In the genomic region with DNA sequence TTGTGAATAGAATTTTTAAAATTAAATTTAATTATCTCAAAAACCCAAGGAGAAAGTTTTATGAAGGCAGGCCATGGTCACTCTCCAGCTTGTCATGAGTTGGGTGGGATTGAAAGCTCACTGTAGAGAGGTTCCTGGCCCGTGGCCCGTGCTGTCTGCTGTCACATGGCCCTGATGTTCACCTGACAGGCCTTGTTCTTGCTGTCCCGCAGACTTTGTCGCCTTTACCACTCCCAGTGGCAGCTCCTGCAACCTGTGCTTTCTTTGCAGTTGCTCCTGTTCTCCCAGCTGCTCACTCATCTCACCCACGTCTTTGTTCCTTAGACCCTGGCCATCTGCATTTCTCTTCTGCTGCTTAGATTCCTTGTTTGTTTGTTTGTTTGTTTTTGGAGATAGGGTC, we compare ENCODE assay signal across 30 cellular contexts.
"Had no signal": no experiment of that assay in that cellular context is flagged by ENCODE, and none has a peak within 500 bp of the region (broad histone marks: within the 10 kb centered on the region; RNA-seq: fewer than 3 reads in every experiment).

No MANE protein-coding gene starts in this region.

- DNase-seq: activated CD4-positive, alpha-beta T cell treated with anti-CD3 and anti-CD28 coated beads, Interleukin-2, amount 10 ng/mL, durations not matched to agents 24 days and 14 days; activated CD4-positive, alpha-beta T cell treated with anti-CD3 and anti-CD28 coated beads, Interleukin-2, amount 50 U/mL, for 4 hours; activated CD8-positive, alpha-beta memory T cell treated with anti-CD3 and anti-CD28 coated beads, Interleukin-2, amount 50 U/mL, for 4 hours; activated gamma-delta T cell treated with Interleukin-2 at 50 U/mL for 16 hours; activated naive CD4-positive, alpha-beta T cell treated with anti-CD3 and anti-CD28 coated beads, Interleukin-2, amount 10 ng/mL, durations not matched to agents 7 days and 5 days; activated naive CD8-positive, alpha-beta T cell treated with anti-CD3 and anti-CD28 coated beads for 36 hours; activated T-cell treated with anti-CD3 and anti-CD28 coated beads for 4 hours; activated T-cell treated with anti-CD3 and anti-CD28 coated beads, Interleukin-2, amount 50 U/mL, for 4 hours; amniotic stem cell; aorta; brain microvascular endothelial cell; MM.1S; NCI-H1092; NCI-H1436 treated with DMSO at 0.1 percent for 48 hours; NCI-H1694 treated with DMSO at 0.1 percent for 48 hours; NCI-H2029 treated with DMSO at 0.1 percent for 48 hours; NCI-H2107; NCI-H2171; NCI-H510A; NCI-H526; NCI-H748 treated with DMSO at 0.1 percent for 48 hours; PC-3; Peyer's patch; RPMI8226; SJCRH30 had no signal

- H3K4me1 Mint-ChIP-seq: activated naive CD4-positive, alpha-beta T cell treated with anti-CD3 and anti-CD28 coated beads, Interleukin-2, amount 10 ng/mL, durations not matched to agents 7 days and 5 days had no signal

- H3K27me3 ChIP-seq: brain microvascular endothelial cell, Peyer's patch, SJCRH30 had no signal

- FAIRE-seq: TTC549 had no signal

- H3K9me3 Mint-ChIP-seq: activated CD4-positive, alpha-beta T cell treated with anti-CD3 and anti-CD28 coated beads, Interleukin-2, amount 10 ng/mL, durations not matched to agents 24 days and 14 days; activated naive CD4-positive, alpha-beta T cell treated with anti-CD3 and anti-CD28 coated beads, Interleukin-2, amount 10 ng/mL, durations not matched to agents 7 days and 5 days; activated naive CD8-positive, alpha-beta T cell treated with anti-CD3 and anti-CD28 coated beads for 36 hours; activated T-cell treated with anti-CD3 and anti-CD28 coated beads, Interleukin-2, amount 50 U/mL, for 4 hours; activated T-helper 1 cell treated with anti-CD3 and anti-CD28 coated beads, Interleukin-12 subunit alpha, Interleukin-12 subunit beta, Interleukin-2, Interleukin-4 antibody, amounts not matched to agents 30 ng/mL and 10 ng/mL and 1 ng/mL, durations not matched to agents 14 hours and 24 hours and 36 hours; T-helper 2 cell treated with Interferon-gamma antibody and Interleukin-4, amounts not matched to agents 5 μg/mL and 100 μg/mL, for 36 hours had no signal

- H3K4me2 ChIP-seq: KMS-11 had no signal

- H3K27ac ChIP-seq: brain microvascular endothelial cell, KMS-11, Peyer's patch, SJCRH30, SK-N-MC had no signal

- H3K4me3 ChIP-seq: Peyer's patch, SJCRH30, SK-N-MC had no signal

- H3K27ac Mint-ChIP-seq: activated CD4-positive, alpha-beta T cell treated with anti-CD3 and anti-CD28 coated beads, Interleukin-2, amount 10 ng/mL, durations not matched to agents 24 days and 14 days; activated T-helper 1 cell treated with anti-CD3 and anti-CD28 coated beads, Interleukin-12 subunit alpha, Interleukin-12 subunit beta, Interleukin-2, Interleukin-4 antibody, amounts not matched to agents 30 ng/mL and 10 ng/mL and 1 ng/mL, durations not matched to agents 14 hours and 24 hours and 36 hours; T-helper 2 cell treated with Interferon-gamma antibody and Interleukin-4, amounts not matched to agents 5 μg/mL and 100 μg/mL, for 36 hours had no signal

- H3K9me3 ChIP-seq: Peyer's patch, SJCRH30 had no signal

- H3K4me3 Mint-ChIP-seq: activated CD4-positive, alpha-beta T cell treated with anti-CD3 and anti-CD28 coated beads, Interleukin-2, amount 10 ng/mL, durations not matched to agents 24 days and 14 days; activated naive CD4-positive, alpha-beta T cell treated with anti-CD3 and anti-CD28 coated beads, Interleukin-2, amount 10 ng/mL, durations not matched to agents 7 days and 5 days; activated naive CD8-positive, alpha-beta T cell treated with anti-CD3 and anti-CD28 coated beads for 36 hours; activated T-cell treated with anti-CD3 and anti-CD28 coated beads, Interleukin-2, amount 50 U/mL, for 4 hours; activated T-helper 1 cell treated with anti-CD3 and anti-CD28 coated beads, Interleukin-12 subunit alpha, Interleukin-12 subunit beta, Interleukin-2, Interleukin-4 antibody, amounts not matched to agents 30 ng/mL and 10 ng/mL and 1 ng/mL, durations not matched to agents 14 hours and 24 hours and 36 hours; T-helper 2 cell treated with Interferon-gamma antibody and Interleukin-4, amounts not matched to agents 5 μg/mL and 100 μg/mL, for 36 hours had no signal

- H3K4me1 ChIP-seq: Peyer's patch, SJCRH30 had no signal

- H3K27me3 Mint-ChIP-seq: activated CD4-positive, alpha-beta T cell treated with anti-CD3 and anti-CD28 coated beads, Interleukin-2, amount 10 ng/mL, durations not matched to agents 24 days and 14 days; activated naive CD4-positive, alpha-beta T cell treated with anti-CD3 and anti-CD28 coated beads, Interleukin-2, amount 10 ng/mL, durations not matched to agents 7 days and 5 days; activated naive CD8-positive, alpha-beta T cell treated with anti-CD3 and anti-CD28 coated beads for 36 hours had no signal

- H3K9ac ChIP-seq: KMS-11 had no signal
